In the genomic region with DNA sequence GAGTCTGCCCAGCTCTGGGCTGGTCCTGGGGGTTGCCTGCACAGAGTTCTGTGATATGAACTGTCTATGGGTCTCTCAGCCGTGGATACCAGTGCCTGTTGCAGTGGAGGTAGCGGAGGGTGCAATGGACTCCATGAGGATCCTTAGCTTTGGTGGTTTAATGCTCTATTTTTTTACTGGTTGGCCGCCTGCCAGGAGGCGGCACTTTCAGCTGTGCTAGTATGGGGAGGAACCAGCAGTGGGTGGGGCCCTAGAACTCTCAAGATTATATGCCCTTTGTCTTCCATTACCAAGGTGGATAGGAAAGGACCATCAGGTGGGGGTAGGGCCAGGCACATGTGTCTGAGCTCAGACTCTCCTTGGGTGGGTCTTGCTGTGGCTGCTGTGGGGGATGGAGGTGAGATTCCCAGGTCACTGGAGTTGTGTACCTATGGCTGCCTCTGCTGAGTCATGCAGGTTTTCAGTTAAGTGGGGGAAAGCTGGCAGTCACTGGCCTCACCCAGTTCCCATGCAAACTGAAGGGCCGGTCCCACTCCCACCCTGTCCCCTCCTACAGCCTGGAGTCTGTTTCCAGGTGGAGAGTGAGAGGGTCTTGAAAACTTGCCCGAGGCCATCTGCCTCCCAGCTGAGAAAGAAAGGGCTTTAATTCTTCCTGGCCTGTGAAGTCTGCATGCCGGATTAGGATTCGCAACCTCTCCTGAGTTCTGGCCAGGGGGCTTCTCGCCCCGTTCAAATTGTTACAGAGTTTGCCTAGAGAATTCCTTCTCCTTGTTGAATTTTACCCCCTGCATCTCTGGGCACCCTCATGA, we compare ENCODE assay signal across 1 cellular context.
TF ChIP-seq lines count a peak whose summit lies in the region.

No MANE protein-coding gene starts in this region.

TF ChIP-seq in HEK293, 187 proteins besides CTCF, POLR2A, EP300 and RAD21:
- TF ChIP-seq, protein P1, sequence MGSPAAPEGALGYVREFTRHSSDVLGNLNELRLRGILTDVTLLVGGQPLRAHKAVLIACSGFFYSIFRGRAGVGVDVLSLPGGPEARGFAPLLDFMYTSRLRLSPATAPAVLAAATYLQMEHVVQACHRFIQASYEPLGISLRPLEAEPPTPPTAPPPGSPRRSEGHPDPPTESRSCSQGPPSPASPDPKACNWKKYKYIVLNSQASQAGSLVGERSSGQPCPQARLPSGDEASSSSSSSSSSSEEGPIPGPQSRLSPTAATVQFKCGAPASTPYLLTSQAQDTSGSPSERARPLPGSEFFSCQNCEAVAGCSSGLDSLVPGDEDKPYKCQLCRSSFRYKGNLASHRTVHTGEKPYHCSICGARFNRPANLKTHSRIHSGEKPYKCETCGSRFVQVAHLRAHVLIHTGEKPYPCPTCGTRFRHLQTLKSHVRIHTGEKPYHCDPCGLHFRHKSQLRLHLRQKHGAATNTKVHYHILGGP (tag by site-specific recombination; IDR thresholded peaks at IDR 0.05), result no peak
- TF ChIP-seq GLIS1 (tag by site-specific recombination; IDR thresholded peaks at IDR 0.05), result peak; percentile 33; the same call in 1 of the 2 replicates
- no peak for TF ChIP-seq SP3 (tag by site-specific recombination; IDR thresholded peaks at IDR 0.05)
- no peak for TF ChIP-seq ZNF623 (tag by site-specific recombination; IDR thresholded peaks at IDR 0.05)
- no peak for TF ChIP-seq ZNF585B (tag by site-specific recombination; IDR thresholded peaks at IDR 0.05)
- peak; percentile 54; the same call in 1 of the 2 replicates for TF ChIP-seq KLF1 (tag by site-specific recombination; IDR thresholded peaks at IDR 0.05)
- TF ChIP-seq ZFP3 (tag by site-specific recombination; IDR thresholded peaks at IDR 0.05; ENCODE audit: low read depth), result no peak
- no peak for TF ChIP-seq ZNF121 (tag by site-specific recombination; IDR thresholded peaks at IDR 0.05)
- TF ChIP-seq, protein P2, sequence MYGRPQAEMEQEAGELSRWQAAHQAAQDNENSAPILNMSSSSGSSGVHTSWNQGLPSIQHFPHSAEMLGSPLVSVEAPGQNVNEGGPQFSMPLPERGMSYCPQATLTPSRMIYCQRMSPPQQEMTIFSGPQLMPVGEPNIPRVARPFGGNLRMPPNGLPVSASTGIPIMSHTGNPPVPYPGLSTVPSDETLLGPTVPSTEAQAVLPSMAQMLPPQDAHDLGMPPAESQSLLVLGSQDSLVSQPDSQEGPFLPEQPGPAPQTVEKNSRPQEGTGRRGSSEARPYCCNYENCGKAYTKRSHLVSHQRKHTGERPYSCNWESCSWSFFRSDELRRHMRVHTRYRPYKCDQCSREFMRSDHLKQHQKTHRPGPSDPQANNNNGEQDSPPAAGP (tag by site-specific recombination; IDR thresholded peaks at IDR 0.05), result no peak
- no peak for TF ChIP-seq BCL11A (tag by site-specific recombination; IDR thresholded peaks at IDR 0.05; ENCODE audit: low read depth)
- 0 out of 2 replicates have a peak, but pooled peaks have one; percentile 12 for TF ChIP-seq ZNF341 (tag by site-specific recombination; IDR thresholded peaks at IDR 0.05; ENCODE audit: low read depth)
